In the genomic region with DNA sequence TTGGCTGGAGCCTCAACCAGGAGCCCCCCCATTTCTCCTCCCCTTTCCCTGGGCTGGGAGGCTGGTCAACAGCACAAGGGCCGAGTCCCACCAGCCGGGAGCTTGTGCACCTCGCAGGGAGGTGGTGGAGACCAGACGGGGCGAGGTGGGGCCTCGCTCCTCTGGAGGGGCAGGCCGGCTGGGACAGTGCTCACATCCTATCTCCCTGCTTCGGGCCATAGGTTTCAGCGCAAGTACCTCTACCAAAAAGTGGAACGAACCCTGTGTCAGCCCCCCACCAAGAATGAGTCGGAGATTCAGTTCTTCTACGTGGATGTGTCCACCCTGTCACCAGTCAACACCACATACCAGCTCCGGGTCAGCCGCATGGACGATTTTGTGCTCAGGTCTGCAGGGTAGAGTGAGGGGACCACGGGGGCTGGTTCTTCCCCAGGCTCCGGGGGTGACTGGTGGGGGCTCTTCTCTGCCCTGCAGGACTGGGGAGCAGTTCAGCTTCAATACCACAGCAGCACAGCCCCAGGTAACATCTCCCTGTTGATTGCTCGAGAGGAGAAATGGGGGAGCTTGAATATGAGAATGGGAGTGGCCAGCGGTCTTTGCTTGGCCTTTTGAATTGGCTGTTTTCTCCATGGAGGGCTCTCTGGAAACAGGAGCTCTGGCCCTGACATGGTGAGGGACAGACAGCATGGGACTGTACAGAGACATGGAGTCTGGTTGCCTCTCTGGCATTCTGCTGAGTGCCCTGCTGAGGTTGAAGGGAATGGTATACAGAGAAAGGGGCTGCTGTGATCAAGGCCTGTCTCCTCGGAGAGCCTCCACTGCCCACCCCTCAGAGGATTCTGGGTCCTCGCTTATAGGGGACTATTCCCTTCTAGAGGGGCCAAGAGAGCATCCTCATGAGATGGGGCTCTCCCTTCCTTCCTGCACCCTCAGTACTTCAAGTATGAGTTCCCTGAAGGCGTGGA, we compare ENCODE assay signal across 19 cellular contexts. TPM values are rescaled to one million over a fixed set of nuclear protein-coding genes. Genes with fewer than 3 reads are reported as not detected.
DNase-seq lines count a peak whose midpoint lies in the region; ATAC-seq, FAIRE-seq and TF ChIP-seq lines count a peak whose summit lies in the region.
"Had no signal": no experiment of that assay in that cellular context is flagged by ENCODE, and none has a peak within 500 bp of the region (broad histone marks: within the 10 kb centered on the region; RNA-seq: fewer than 3 reads in every experiment).

No MANE protein-coding gene starts in this region.

- TF ChIP-seq POLR2A in H1 (IDR thresholded peaks at IDR 0.05; ENCODE audit: control extremely low read depth in 1 of 2, low read depth in 2 of 2, low read length in 2 of 2) = no peak

- no peak overlapping the region for H4K91ac ChIP-seq in H1 (replicated peaks; ENCODE audit: insufficient read length, low read length)

- WGBS in H1 (ENCODE audit: extremely low coverage in 1 of 2, insufficient coverage in 1 of 2, insufficient read length in 1 of 2, insufficient replicate concordance in 2 of 2, low coverage in 1 of 2, low lambda C conversion rate in 2 of 2, missing lambda C conversion rate in 1 of 2), 2 experiments = 91% methylated on average over 22 of the region's 22 CpGs; no CpG with 5 or more reads in 1 of the 2 experiments

- CTCF ChIA-PET in CD8-positive, alpha-beta T cell (lab: Charles Lee) = interaction anchor here (0.9 to 5.6 kb wide), 2 partner anchors 48 to 293 kb away, joined by 3 to 61 read pairs; a partner anchor contains a TSS
- CTCF ChIA-PET in H1 (lab: Charles Lee; ENCODE audit: partially characterized antibody) = interaction anchor here (0.6 to 14.0 kb wide), 23 partner anchors 9 to 436 kb away, joined by 3 to 359 read pairs (median 5); a partner anchor contains a TSS

- H3K36me3 Mint-ChIP-seq in CD8-positive, alpha-beta T cell = peaks cover 23% of the 10 kb centered on the region
- peaks cover 1% of the 10 kb centered on the region for H3K36me3 Mint-ChIP-seq in IgD-negative memory B cell
- peaks cover 8% of the 10 kb centered on the region for H3K36me3 Mint-ChIP-seq in stimulated activated effector memory CD8-positive, alpha-beta T cell treated with anti-CD3 and anti-CD28 coated beads, Interleukin-12 subunit alpha, Interleukin-12 subunit beta, amount 100 ng/mL, for 72 hours

- no peaks in the 10 kb centered on the region for H3K79me1 ChIP-seq in H1 (ENCODE audit: low read depth, low read length)

- TF ChIP-seq CTCF in CD8-positive, alpha-beta T cell (IDR thresholded peaks at IDR 0.05) = peak; percentile 12
- TF ChIP-seq CTCF in H1 (IDR thresholded peaks at IDR 0.05; ENCODE audit: control extremely low read depth in 1 of 3, insufficient read depth in 1 of 3, low read depth in 1 of 3, low read length in 3 of 3) = no peak

- POLR2A ChIA-PET in CD8-positive, alpha-beta T cell (lab: Charles Lee) = no interaction called here
- POLR2A ChIA-PET in H1 (lab: Charles Lee; ENCODE audit: partially characterized antibody) = interaction anchor here (0.8 to 12.6 kb wide), 9 partner anchors 9 to 47 kb away, joined by 3 to 153 read pairs (median 7); a partner anchor contains a TSS

- H3K9me3 ChIP-seq in CD8-positive, alpha-beta T cell (ENCODE audit: low read length) = no peaks in the 10 kb centered on the region
- no peaks in the 10 kb centered on the region for H3K9me3 ChIP-seq in H1 (ENCODE audit: insufficient read depth in 2 of 2, low read depth in 1 of 2, low read length in 1 of 2)
- H3K9me3 ChIP-seq: heart right ventricle, tibial artery had no signal

- H2AK5ac ChIP-seq in H1 (ENCODE audit: low read depth, low read length) = no peak overlapping the region

- ATAC-seq in CD8-positive, alpha-beta T cell = no peak
- ATAC-seq in stimulated activated effector memory CD8-positive, alpha-beta T cell treated with anti-CD3 and anti-CD28 coated beads, Interleukin-12 subunit alpha, Interleukin-12 subunit beta, amount 100 ng/mL, for 72 hours = no peak

- no peak overlapping the region for H3K27ac ChIP-seq in CD8-positive, alpha-beta T cell (ENCODE audit: low read depth, low read length)
- H3K27ac ChIP-seq in H1 (ENCODE audit: low read depth, low read length) = no peak overlapping the region
- H3K27ac ChIP-seq: brain microvascular endothelial cell, HL-60, KMS-11 had no signal

- H2BK5ac ChIP-seq in H1 (ENCODE audit: low read depth, low read length) = no peak overlapping the region

- H3K4me3 Mint-ChIP-seq in CD8-positive, alpha-beta T cell = no peak overlapping the region
- peak overlapping the region in 1 of 4 donors; percentile 96 for H3K4me3 Mint-ChIP-seq in IgD-negative memory B cell
- no peak overlapping the region for H3K4me3 Mint-ChIP-seq in stimulated activated effector memory CD8-positive, alpha-beta T cell treated with anti-CD3 and anti-CD28 coated beads, Interleukin-12 subunit alpha, Interleukin-12 subunit beta, amount 100 ng/mL, for 72 hours

- no peaks in the 10 kb centered on the region for H3K9me3 Mint-ChIP-seq in CD8-positive, alpha-beta T cell
- H3K9me3 Mint-ChIP-seq in IgD-negative memory B cell = no peaks in the 10 kb centered on the region
- no peaks in the 10 kb centered on the region for H3K9me3 Mint-ChIP-seq in stimulated activated effector memory CD8-positive, alpha-beta T cell treated with anti-CD3 and anti-CD28 coated beads, Interleukin-12 subunit alpha, Interleukin-12 subunit beta, amount 100 ng/mL, for 72 hours
- H3K9me3 Mint-ChIP-seq: CD8-positive, alpha-beta memory T cell; mesothelial cell of epicardium had no signal

- H3K79me2 ChIP-seq in H1 (ENCODE audit: control insufficient read depth in 1 of 2, insufficient read depth in 2 of 2, low read length in 2 of 2) = no peaks in the 10 kb centered on the region

- no peak overlapping the region for H3K14ac ChIP-seq in H1 (ENCODE audit: insufficient read length)

- 0 out of 7 replicates have a peak overlapping the region, but pooled peaks of 1 of the 4 experiments have one; percentile 2 for H3K9ac ChIP-seq in H1 (replicated peaks in 1 of 4; ENCODE audit: extremely low read depth in 1 of 4, low read depth in 3 of 4, low read length in 3 of 4)
- H3K9ac ChIP-seq: KMS-11 had no signal

- no peak overlapping the region for H3K27ac Mint-ChIP-seq in CD8-positive, alpha-beta T cell
- H3K27ac Mint-ChIP-seq in IgD-negative memory B cell = peak overlapping the region in 2 of 3 donors; percentile 89 to 98
- H3K27ac Mint-ChIP-seq in stimulated activated effector memory CD8-positive, alpha-beta T cell treated with anti-CD3 and anti-CD28 coated beads, Interleukin-12 subunit alpha, Interleukin-12 subunit beta, amount 100 ng/mL, for 72 hours = peak overlapping the region; percentile 34
- H3K27ac Mint-ChIP-seq: mesothelial cell of epicardium had no signal

- no peak overlapping the region for H2BK12ac ChIP-seq in H1 (ENCODE audit: low read depth, low read length)

- H3K4me1 Mint-ChIP-seq in CD8-positive, alpha-beta T cell (ENCODE audit: low read depth) = peaks cover 29% of the 10 kb centered on the region
- H3K4me1 Mint-ChIP-seq in IgD-negative memory B cell = peaks cover 37 to 43% (median 38%) of the 10 kb centered on the region in 3 donors
- H3K4me1 Mint-ChIP-seq in stimulated activated effector memory CD8-positive, alpha-beta T cell treated with anti-CD3 and anti-CD28 coated beads, Interleukin-12 subunit alpha, Interleukin-12 subunit beta, amount 100 ng/mL, for 72 hours = peaks cover 32% of the 10 kb centered on the region

- H3K18ac ChIP-seq in H1 (ENCODE audit: extremely low read depth, low read length) = no peak overlapping the region

- peaks cover 11% of the 10 kb centered on the region for H3K23me2 ChIP-seq in H1 (ENCODE audit: low read depth, low read length)

- TF ChIP-seq RAD21 in H1 (IDR thresholded peaks at IDR 0.05 in 1 of 2, conservative IDR thresholded peaks at IDR 0.05 in 1 of 2; ENCODE audit: low read depth in 2 of 2, low read length in 2 of 2) = no peak

- no peak overlapping the region for H2BK120ac ChIP-seq in H1 (replicated peaks; ENCODE audit: low read depth, low read length)

- peaks cover 0 to 4% of the 10 kb centered on the region in 2 experiments for H4K20me1 ChIP-seq in H1 (replicated peaks in 1 of 2; ENCODE audit: control insufficient read depth in 1 of 2, insufficient read depth in 2 of 2, low read length in 2 of 2)

- no peak overlapping the region for H3K4me2 ChIP-seq in H1 (ENCODE audit: insufficient read depth in 1 of 2, low read depth in 2 of 2, low read length in 2 of 2)
- H3K4me2 ChIP-seq: KMS-11 had no signal

- intact Hi-C loops in CD8-positive, alpha-beta T cell (cut with DNase I, micrococcal nuclease) = no loop called here

- no peaks in the 10 kb centered on the region for H3K27me3 ChIP-seq in CD8-positive, alpha-beta T cell (ENCODE audit: insufficient read depth, low read length)
- H3K27me3 ChIP-seq in H1 (replicated peaks in 1 of 4; ENCODE audit: control insufficient read depth in 3 of 4, extremely low read depth in 1 of 4, insufficient read depth in 3 of 4, low read length in 3 of 4) = no peaks in the 10 kb centered on the region
- H3K27me3 ChIP-seq: brain microvascular endothelial cell, heart right ventricle, tibial artery had no signal

- H2BK20ac ChIP-seq in H1 (ENCODE audit: low read length) = no peak overlapping the region

- FAIRE-seq in H1 (lab: Jason Lieb, UNC) = no peak

- H4K8ac ChIP-seq in H1 (ENCODE audit: extremely low read depth, insufficient read depth, low read length) = 0 out of 2 replicates have a peak overlapping the region, but pooled peaks have one; percentile 22

- H3K23ac ChIP-seq in H1 (ENCODE audit: insufficient read length) = no peak overlapping the region

- H3K4me3 ChIP-seq in CD8-positive, alpha-beta T cell (ENCODE audit: low read depth, low read length) = no peak overlapping the region
- no peak overlapping the region for H3K4me3 ChIP-seq in H1 (ENCODE audit: extremely low read depth in 1 of 4, insufficient read depth in 2 of 4, low read depth in 3 of 4, low read length in 4 of 4)
- H3K4me3 ChIP-seq: skin epidermis had no signal

- no peak for TF ChIP-seq EP300 in H1 (IDR thresholded peaks at IDR 0.05; ENCODE audit: borderline replicate concordance in 1 of 2, low read depth in 2 of 2, low read length in 2 of 2)

- no peak overlapping the region for H4K5ac ChIP-seq in H1 (ENCODE audit: insufficient read length, low read depth, low read length)

- H3K4ac ChIP-seq in H1 (replicated peaks; ENCODE audit: insufficient read length, low read depth, low read length) = no peak overlapping the region

- H3K4me1 ChIP-seq in CD8-positive, alpha-beta T cell (ENCODE audit: insufficient read depth, low read length) = peaks cover 24% of the 10 kb centered on the region
- H3K4me1 ChIP-seq in H1 (replicated peaks in 1 of 4; ENCODE audit: control insufficient read depth in 3 of 4, insufficient read depth in 4 of 4, low read length in 3 of 4) = peaks cover 6 to 16% (median 12%) of the 10 kb centered on the region in 4 experiments

- no peaks in the 10 kb centered on the region for H3K36me3 ChIP-seq in CD8-positive, alpha-beta T cell (ENCODE audit: insufficient read depth, low read length)
- H3K36me3 ChIP-seq in H1 (ENCODE audit: control insufficient read depth in 2 of 4, insufficient read depth in 4 of 4, low read length in 3 of 4) = peaks cover 0 to 4% (median 2%) of the 10 kb centered on the region in 4 experiments; a peak in 1 of 8 replicates

- DNase-seq in CD8-positive, alpha-beta T cell = peak in 1 of 7 experiments; percentile 43
- DNase-seq in H1 (ENCODE audit: low read depth in 1 of 2, low spot score in 2 of 2) = no peak
- DNase-seq in stimulated activated effector memory CD8-positive, alpha-beta T cell treated with anti-CD3 and anti-CD28 coated beads, Interleukin-12 subunit alpha, Interleukin-12 subunit beta, amount 100 ng/mL, for 72 hours (ENCODE audit: low spot score in 2 of 2) = no peak
- DNase-seq in GM19240 (ENCODE audit: insufficient read length, low spot score) = no peak
- no peak for DNase-seq in NOMO-1 treated with dmso at 0.1 percent for 144 hours (lab: John Stamatoyannopoulos, UW; ENCODE audit: unreplicated experiment)
- DNase-seq in mucosa of gallbladder (ENCODE audit: low spot score) = no peak
- DNase-seq: DMS79 treated with DMSO at 0.1 percent for 48 hours, NCI-H1105, NCI-H2171 had no signal

- H3K27me3 Mint-ChIP-seq in CD8-positive, alpha-beta T cell (ENCODE audit: low read depth) = no peaks in the 10 kb centered on the region
- no peaks in the 10 kb centered on the region for H3K27me3 Mint-ChIP-seq in IgD-negative memory B cell
- H3K27me3 Mint-ChIP-seq: activated naive CD8-positive, alpha-beta T cell; CD8-positive, alpha-beta memory T cell had no signal

- no peak overlapping the region for H3K56ac ChIP-seq in H1 (replicated peaks; ENCODE audit: insufficient read length, low read depth, low read length)

- H2BK15ac ChIP-seq in H1 (ENCODE audit: low read length) = no peak overlapping the region

- H2AFZ ChIP-seq in H1 (ENCODE audit: low read length) = no peak overlapping the region

RNA-seq across cellular contexts. Expression of a gene that starts 3.3 kb away (rescaled TPM):
- total RNA-seq in CD8-positive, alpha-beta T cell = 100 to 1,000 TPM; 133 to 134 TPM
- 61.0 TPM for polyA plus RNA-seq in IgD-negative memory B cell
- total RNA-seq in H1 (2021; fragmentation: NEBNext Ultra II Directional; extraction: Animal tissue kit (Norgen Biotek cat#: 25700)) = 14.6 and 18.5 TPM in 2 replicates
- polyA plus RNA-seq in H1 (2011; rRNA removed) = 21.1 and 26.7 TPM in 2 replicates
- polyA plus RNA-seq in H1 (2011; cell fraction: cytosol; rRNA removed) = 15.5 TPM
- 85.9 TPM for polyA plus RNA-seq in H1 (2011; cell fraction: nucleus; rRNA removed)
- 13.3 to 18.4 TPM (median 14.8 TPM) in 4 replicates for polyA plus RNA-seq in H1 (2012, experiment 1 of 2)
- 12.4 TPM for polyA plus RNA-seq in H1 (2012, experiment 2 of 2)
- polyA plus RNA-seq in H1 (2013, experiment 1 of 2) = 15.5 TPM
- polyA plus RNA-seq in H1 (2013, experiment 2 of 2) = 14.7 TPM
- 27.2 and 33.9 TPM in 2 replicates for polyA minus RNA-seq in H1 (2011; rRNA and poly(A)+ RNA removed)
- 12.8 TPM for polyA minus RNA-seq in H1 (2011; cell fraction: cytosol; rRNA and poly(A)+ RNA removed)
- 35.6 TPM for polyA minus RNA-seq in H1 (2011; cell fraction: nucleus; rRNA and poly(A)+ RNA removed)
- 72.9 TPM for total RNA-seq in mucosa of gallbladder

RNA-seq across cellular contexts. Expression of a gene that starts 17.3 kb away (rescaled TPM):
- 1 to 10 TPM; 9.4 to 9.8 TPM for total RNA-seq in CD8-positive, alpha-beta T cell
- polyA plus RNA-seq in IgD-negative memory B cell (1.6 TPM), H1 (2011; rRNA removed) (140 and 150 TPM in 2 replicates)
- 300 and 301 TPM in 2 replicates for total RNA-seq in H1 (2021; fragmentation: NEBNext Ultra II Directional; extraction: Animal tissue kit (Norgen Biotek cat#: 25700))
- 178 TPM for polyA plus RNA-seq in H1 (2011; cell fraction: cytosol; rRNA removed)
- 132 TPM for polyA plus RNA-seq in H1 (2011; cell fraction: nucleus; rRNA removed)
- polyA plus RNA-seq in H1 (2012, experiment 1 of 2) = 186 to 274 TPM (median 201 TPM) in 4 replicates
- polyA plus RNA-seq in H1 (2012, experiment 2 of 2) = 415 TPM
- polyA plus RNA-seq in H1 (2013, experiment 1 of 2) = 193 TPM
- 186 TPM for polyA plus RNA-seq in H1 (2013, experiment 2 of 2)
- polyA minus RNA-seq in H1 (2011; rRNA and poly(A)+ RNA removed) = 97.7 and 118 TPM in 2 replicates
- 36.1 TPM for polyA minus RNA-seq in H1 (2011; cell fraction: cytosol; rRNA and poly(A)+ RNA removed)
- 59.7 TPM for polyA minus RNA-seq in H1 (2011; cell fraction: nucleus; rRNA and poly(A)+ RNA removed)
- total RNA-seq in mucosa of gallbladder = 2,517 TPM

RNA-seq across cellular contexts. Expression of a gene that starts 37.8 kb away (rescaled TPM):
- total RNA-seq in CD8-positive, alpha-beta T cell = 10 to 100 TPM; 52.1 to 55.9 TPM
- polyA plus RNA-seq in IgD-negative memory B cell (20.6 TPM), H1 (2011; rRNA removed) (26.2 and 38.2 TPM in 2 replicates)
- 151 and 161 TPM in 2 replicates for total RNA-seq in H1 (2021; fragmentation: NEBNext Ultra II Directional; extraction: Animal tissue kit (Norgen Biotek cat#: 25700))
- 38.1 TPM for polyA plus RNA-seq in H1 (2011; cell fraction: cytosol; rRNA removed)
- 26.6 TPM for polyA plus RNA-seq in H1 (2011; cell fraction: nucleus; rRNA removed)
- 59.5 to 77.0 TPM (median 64.7 TPM) in 4 replicates for polyA plus RNA-seq in H1 (2012, experiment 1 of 2)
- 19.8 TPM for polyA plus RNA-seq in H1 (2012, experiment 2 of 2)
- 66.1 TPM for polyA plus RNA-seq in H1 (2013, experiment 1 of 2)
- polyA plus RNA-seq in H1 (2013, experiment 2 of 2) = 68.8 TPM
- 256 and 265 TPM in 2 replicates for polyA minus RNA-seq in H1 (2011; rRNA and poly(A)+ RNA removed)
- polyA minus RNA-seq in H1 (2011; cell fraction: cytosol; rRNA and poly(A)+ RNA removed) = 130 TPM
- polyA minus RNA-seq in H1 (2011; cell fraction: nucleus; rRNA and poly(A)+ RNA removed) = 53.9 TPM
- 73.9 TPM for total RNA-seq in mucosa of gallbladder

RNA-seq across cellular contexts. Expression of a gene that starts 50.0 kb away (rescaled TPM):
- 100 to 1,000 TPM; 208 to 218 TPM for total RNA-seq in CD8-positive, alpha-beta T cell
- polyA plus RNA-seq in IgD-negative memory B cell (68.1 TPM), H1 (2011; rRNA removed) (23.4 and 38.8 TPM in 2 replicates)
- 38.5 and 45.6 TPM in 2 replicates for total RNA-seq in H1 (2021; fragmentation: NEBNext Ultra II Directional; extraction: Animal tissue kit (Norgen Biotek cat#: 25700))
- 33.3 TPM for polyA plus RNA-seq in H1 (2011; cell fraction: cytosol; rRNA removed)
- 67.6 TPM for polyA plus RNA-seq in H1 (2011; cell fraction: nucleus; rRNA removed)
- 26.1 to 32.5 TPM (median 31.3 TPM) in 4 replicates for polyA plus RNA-seq in H1 (2012, experiment 1 of 2)
- 15.2 TPM for polyA plus RNA-seq in H1 (2012, experiment 2 of 2)
- polyA plus RNA-seq in H1 (2013, experiment 1 of 2) = 20.6 TPM
- polyA plus RNA-seq in H1 (2013, experiment 2 of 2) = 21.3 TPM
- 30.3 and 32.9 TPM in 2 replicates for polyA minus RNA-seq in H1 (2011; rRNA and poly(A)+ RNA removed)
- 23.0 TPM for polyA minus RNA-seq in H1 (2011; cell fraction: cytosol; rRNA and poly(A)+ RNA removed)
- polyA minus RNA-seq in H1 (2011; cell fraction: nucleus; rRNA and poly(A)+ RNA removed) = 30.8 TPM
- 67.0 TPM for total RNA-seq in mucosa of gallbladder

RNA-seq across cellular contexts. Expression of a gene that starts 50.6 kb away (rescaled TPM):
- total RNA-seq in CD8-positive, alpha-beta T cell = 10 to 100 TPM; 10.8 to 11.7 TPM
- polyA plus RNA-seq in IgD-negative memory B cell (12.5 TPM), H1 (2011; rRNA removed) (34.9 and 35.3 TPM in 2 replicates)
- 33.7 and 35.6 TPM in 2 replicates for total RNA-seq in H1 (2021; fragmentation: NEBNext Ultra II Directional; extraction: Animal tissue kit (Norgen Biotek cat#: 25700))
- polyA plus RNA-seq in H1 (2011; cell fraction: cytosol; rRNA removed) = 20.7 TPM
- polyA plus RNA-seq in H1 (2011; cell fraction: nucleus; rRNA removed) = 80.8 TPM
- 18.8 to 22.7 TPM (median 20.3 TPM) in 4 replicates for polyA plus RNA-seq in H1 (2012, experiment 1 of 2)
- polyA plus RNA-seq in H1 (2012, experiment 2 of 2) = 4.6 TPM
- polyA plus RNA-seq in H1 (2013, experiment 1 of 2) = 18.8 TPM
- polyA plus RNA-seq in H1 (2013, experiment 2 of 2) = 17.3 TPM
- polyA minus RNA-seq in H1 (2011; rRNA and poly(A)+ RNA removed) = 79.0 and 79.9 TPM in 2 replicates
- polyA minus RNA-seq in H1 (2011; cell fraction: cytosol; rRNA and poly(A)+ RNA removed) = 23.1 TPM
- 39.3 TPM for polyA minus RNA-seq in H1 (2011; cell fraction: nucleus; rRNA and poly(A)+ RNA removed)
- total RNA-seq in mucosa of gallbladder = 30.5 TPM

Comparison
In these comparisons a context has a peak if more than half of its experiments do, and no peak if none do; other contexts are left out.
1. RNA of a gene that starts 17.3 kb away (total RNA-seq): 2,517 TPM in mucosa of gallbladder (single experiment) and 300 to 301 TPM in H1; 9.4 to 9.8 TPM in CD8-positive, alpha-beta T cell; every median in the first group is over 10 times any median in the second.